In genomic region chr4:27886075-27886474, GRCh38 we compare ENCODE assay signal across 1 cellular context.
TF ChIP-seq lines count a peak whose summit lies in the region.

No MANE protein-coding gene starts in this region.

TF ChIP-seq in GM23338, 12 proteins besides CTCF, POLR2A, EP300 and RAD21 (continued from another document):
- no peak for TF ChIP-seq CREB1 (CRISPR knock-in tag; IDR thresholded peaks at IDR 0.05; ENCODE audit: low read depth)
- TF ChIP-seq JUNB (IDR thresholded peaks at IDR 0.05; ENCODE audit: unreplicated experiment) = no peak
- no peak for TF ChIP-seq ZNF114 (CRISPR knock-in tag; IDR thresholded peaks at IDR 0.05)
- no peak for TF ChIP-seq ZNF331 (CRISPR knock-in tag; IDR thresholded peaks at IDR 0.05; ENCODE audit: low read depth)
